In genomic region chr14:23095196-23096108, GRCh38 we compare ENCODE assay signal across 1 cellular context.
A peak's percentile ranks its signal among the peaks of the same experiment; 100 is the strongest.
TF ChIP-seq lines count a peak whose summit lies in the region.

Gene C14orf119, plus strand, starts transcription at chr14:23095505. Its CDS starts 2,154 bp downstream, at chr14:23097659.

TF ChIP-seq in HepG2, 621 proteins besides CTCF, POLR2A, EP300 and RAD21 (continued from another document and continues in another):
- peak in 1 of 2 experiments; percentile 72; a peak in 1 of 4 replicates for TF ChIP-seq REST (IDR thresholded peaks at IDR 0.05; ENCODE audit: borderline replicate concordance in 1 of 2, low read depth in 1 of 2, low read length in 2 of 2)
- peak; percentile 60; the same call in 1 of the 2 replicates for TF ChIP-seq MIXL1 (CRISPR knock-in tag; IDR thresholded peaks at IDR 0.05)
- TF ChIP-seq THRA (CRISPR knock-in tag; IDR thresholded peaks at IDR 0.05; ENCODE audit: borderline replicate concordance), result peak; percentile 51; the same call in 1 of the 2 replicates
- peak; percentile 70; the same call in 1 of the 2 replicates for TF ChIP-seq TFE3 (CRISPR knock-in tag; IDR thresholded peaks at IDR 0.05)
- peak; percentile 92; the same call in 1 of the 2 replicates for TF ChIP-seq TSC22D2 (CRISPR knock-in tag; IDR thresholded peaks at IDR 0.05; ENCODE audit: borderline replicate concordance)
- peak; percentile 48; the same call in 1 of the 2 replicates for TF ChIP-seq MED1 (CRISPR knock-in tag; IDR thresholded peaks at IDR 0.05)
- TF ChIP-seq ZKSCAN5 (CRISPR knock-in tag; IDR thresholded peaks at IDR 0.05), result no peak
- peak; percentile 93; the same call in 1 of the 2 replicates for TF ChIP-seq ZNF773 (CRISPR knock-in tag; IDR thresholded peaks at IDR 0.05; ENCODE audit: borderline replicate concordance)
- TF ChIP-seq ZFX (CRISPR knock-in tag; IDR thresholded peaks at IDR 0.05; ENCODE audit: low read depth), result peak; percentile 61
- TF ChIP-seq ZBTB3 (CRISPR knock-in tag; IDR thresholded peaks at IDR 0.05; ENCODE audit: borderline replicate concordance, low read depth), result peak; percentile 36
- TF ChIP-seq PRDM10 (CRISPR knock-in tag; IDR thresholded peaks at IDR 0.05; ENCODE audit: low read depth), result peak; percentile 81
- TF ChIP-seq ZNF619 (CRISPR knock-in tag; IDR thresholded peaks at IDR 0.05), result peak; percentile 65
- peak; percentile 97 for TF ChIP-seq ELF1 (CRISPR knock-in tag; IDR thresholded peaks at IDR 0.05)
- TF ChIP-seq NAIF1 (CRISPR knock-in tag; IDR thresholded peaks at IDR 0.05; ENCODE audit: borderline replicate concordance), result peak; percentile 62
- TF ChIP-seq CCAR2 (optimal IDR thresholded peaks at IDR 0.05; ENCODE audit: low read depth, low read length), result peak; percentile 84
- peak; percentile 34; the same call in 1 of the 2 replicates for TF ChIP-seq TBX2 (CRISPR knock-in tag; IDR thresholded peaks at IDR 0.05; ENCODE audit: borderline replicate concordance)
- 0 out of 2 replicates have a peak, but pooled peaks have one; percentile 37 for TF ChIP-seq ZNF614 (CRISPR knock-in tag; IDR thresholded peaks at IDR 0.05; ENCODE audit: borderline replicate concordance)
- TF ChIP-seq KLF6 (CRISPR knock-in tag; IDR thresholded peaks at IDR 0.05), result peak; percentile 70
- peak; percentile 90 for TF ChIP-seq THAP11 (CRISPR knock-in tag; IDR thresholded peaks at IDR 0.05)
- TF ChIP-seq LBX2 (CRISPR knock-in tag; IDR thresholded peaks at IDR 0.05; ENCODE audit: borderline replicate concordance), result peak; percentile 16; the same call in 1 of the 2 replicates
- TF ChIP-seq MTA1 (CRISPR knock-in tag; IDR thresholded peaks at IDR 0.05; ENCODE audit: borderline replicate concordance), result no peak
- TF ChIP-seq HIVEP1 (CRISPR knock-in tag; IDR thresholded peaks at IDR 0.05), result peak; percentile 0; the same call in 1 of the 2 replicates
- TF ChIP-seq ZMAT3 (CRISPR knock-in tag; conservative IDR thresholded peaks at IDR 0.05), result peak; percentile 9; the same call in 1 of the 2 replicates
- TF ChIP-seq HNF1A (IDR thresholded peaks at IDR 0.05; ENCODE audit: low read depth), result peak; percentile 29
- TF ChIP-seq HNF1A (CRISPR knock-in tag; IDR thresholded peaks at IDR 0.05; ENCODE audit: borderline replicate concordance), result no peak
- TF ChIP-seq PAXIP1 (CRISPR knock-in tag; conservative IDR thresholded peaks at IDR 0.05), result peak; percentile 67; the same call in 1 of the 2 replicates
- no peak for TF ChIP-seq ZNF609 (CRISPR knock-in tag; IDR thresholded peaks at IDR 0.05; ENCODE audit: borderline replicate concordance)
- peak; percentile 30; the same call in 1 of the 2 replicates for TF ChIP-seq ZSCAN31 (CRISPR knock-in tag; IDR thresholded peaks at IDR 0.05; ENCODE audit: low read depth)
